Comparison of ENCODE assay signal across 8 cellular contexts in genomic region chr6:30013296-30013922, GRCh38. TPM values are rescaled to one million over a fixed set of nuclear protein-coding genes. Genes with fewer than 3 reads are reported as not detected.
A peak's percentile ranks its signal among the peaks of the same experiment; 100 is the strongest.
DNase-seq lines count a peak whose midpoint lies in the region; ATAC-seq lines count a peak whose summit lies in the region.

No MANE protein-coding gene starts in this region.

- no peak overlapping the region for H3K4ac ChIP-seq in mesenchymal stem cell (ENCODE audit: low read depth in 1 of 2, low read length in 2 of 2)

- no peak overlapping the region for H3K9ac ChIP-seq in mesenchymal stem cell (ENCODE audit: low read length)

- H4K91ac ChIP-seq in mesenchymal stem cell (ENCODE audit: low read length) = no peak overlapping the region

- H2AK5ac ChIP-seq in mesenchymal stem cell (ENCODE audit: low read length, severe bottlenecking) = no peak overlapping the region

- H3K18ac ChIP-seq in mesenchymal stem cell (ENCODE audit: low read depth in 1 of 2, low read length in 2 of 2) = no peak overlapping the region

- H3K23ac ChIP-seq in mesenchymal stem cell (ENCODE audit: low read length in 2 of 2) = no peak overlapping the region

- ATAC-seq in HG03280 (IDR thresholded peaks at IDR 0.05; ENCODE audit: unreplicated experiment) = no peak

- H3K4me3 ChIP-seq in SJCRH30 = no peak overlapping the region
- H3K4me3 ChIP-seq in mesenchymal stem cell (ENCODE audit: insufficient read depth in 1 of 2, low read depth in 1 of 2, low read length in 2 of 2) = no peak overlapping the region

- H3K9me3 ChIP-seq in SJCRH30 (replicated peaks) (no peaks in the 10 kb centered on the region), mesenchymal stem cell (ENCODE audit: control insufficient read depth, low read length) (no peaks in the 10 kb centered on the region)

- no peaks in the 10 kb centered on the region for H3K36me3 ChIP-seq in SJCRH30
- H3K36me3 ChIP-seq in mesenchymal stem cell (ENCODE audit: control insufficient read depth in 1 of 2, insufficient read depth in 2 of 2, low read depth in 1 of 2, low read length in 2 of 2) = no peaks in the 10 kb centered on the region

- peak; percentile 51 for DNase-seq in stimulated activated CD4-positive, alpha-beta T cell treated with anti-CD3 and anti-CD28 coated beads, Interleukin-15, amount 100 ng/mL, for 24 hours
- DNase-seq in stimulated activated CD4-positive, alpha-beta T cell treated with anti-CD3 and anti-CD28 coated beads, Interleukin-4, amount 100 ng/mL, for 24 hours = no peak
- DNase-seq in SJCRH30 (peak; percentile 15 to 45), cerebellar cortex (ENCODE audit: low spot score) (peak; percentile 42), mesenchymal stem cell (peak; percentile 22), NCI-H526 treated with DMSO at 0.1 percent for 48 hours (lab: John Stamatoyannopoulos, UW) (no peak), NOMO-1 treated with DMSO at 0.1 percent for 48 hours (lab: John Stamatoyannopoulos, UW; ENCODE audit: unreplicated experiment) (no peak)

- H3K4me1 ChIP-seq in SJCRH30 (no peaks in the 10 kb centered on the region), mesenchymal stem cell (ENCODE audit: control insufficient read depth, insufficient read depth, low read depth, low read length) (no peaks in the 10 kb centered on the region)

- no peak overlapping the region for H2AFZ ChIP-seq in mesenchymal stem cell (ENCODE audit: low read depth, low read length)

- no peak overlapping the region for H3K14ac ChIP-seq in mesenchymal stem cell (ENCODE audit: low read length in 2 of 2)

- H3K79me1 ChIP-seq in mesenchymal stem cell (replicated peaks; ENCODE audit: low read length, poor library complexity, severe bottlenecking) = no peaks in the 10 kb centered on the region

- H3K27me3 ChIP-seq in SJCRH30 (no peaks in the 10 kb centered on the region), mesenchymal stem cell (ENCODE audit: control insufficient read depth in 1 of 2, insufficient read depth in 1 of 2, low read length in 2 of 2) (peaks cover 9 to 13% of the 10 kb centered on the region in 2 experiments)

- no peak overlapping the region for H2BK120ac ChIP-seq in mesenchymal stem cell (ENCODE audit: low read depth, low read length)

- H4K8ac ChIP-seq in mesenchymal stem cell (ENCODE audit: low read length) = no peak overlapping the region

- no peak overlapping the region for H3K27ac ChIP-seq in SJCRH30
- H3K27ac ChIP-seq in mesenchymal stem cell (ENCODE audit: low read length, poor library complexity, severe bottlenecking) = no peak overlapping the region

- 53% methylated on average over 13 of the region's 13 CpGs for WGBS in mesenchymal stem cell

- no peak overlapping the region for H3K4me2 ChIP-seq in mesenchymal stem cell (ENCODE audit: low read length, poor library complexity, severe bottlenecking)

- no peak overlapping the region for H2BK5ac ChIP-seq in mesenchymal stem cell (ENCODE audit: low read depth, low read length, poor library complexity, severe bottlenecking)

- H2BK15ac ChIP-seq in mesenchymal stem cell (ENCODE audit: low read depth, poor library complexity, severe bottlenecking) = no peak overlapping the region

- H2BK12ac ChIP-seq in mesenchymal stem cell (ENCODE audit: low read length in 2 of 2) = no peak overlapping the region

RNA-seq across cellular contexts. Expression of gene POLR1H, which starts 47.7 kb away (rescaled TPM):
- total RNA-seq in SJCRH30 (2014; rRNA removed; shearing (Covaris generic)) = 31.0 and 40.6 TPM in 2 replicates
- 31.6 TPM for polyA plus RNA-seq in mesenchymal stem cell (2013, experiment 1 of 2)
- 33.7 TPM for polyA plus RNA-seq in mesenchymal stem cell (2013, experiment 2 of 2)

RNA-seq across cellular contexts. Expression of gene PPP1R11, which starts 53.6 kb away (rescaled TPM):
- 43.5 and 43.9 TPM in 2 replicates for total RNA-seq in SJCRH30 (2014; rRNA removed; shearing (Covaris generic))
- polyA plus RNA-seq in mesenchymal stem cell (2013, experiment 1 of 2) = 57.2 TPM
- 54.2 TPM for polyA plus RNA-seq in mesenchymal stem cell (2013, experiment 2 of 2)

Comparison
In these comparisons a context has a peak if more than half of its experiments do, and no peak if none do; other contexts are left out.
1. DNase-seq: peak in stimulated activated CD4-positive, alpha-beta T cell treated with anti-CD3 and anti-CD28 coated beads, Interleukin-15, amount 100 ng/mL, for 24 hours (single experiment), SJCRH30 (2 of 2), cerebellar cortex (single experiment) and mesenchymal stem cell (single experiment); none in stimulated activated CD4-positive, alpha-beta T cell treated with anti-CD3 and anti-CD28 coated beads, Interleukin-4, amount 100 ng/mL, for 24 hours (single experiment), NCI-H526 treated with DMSO at 0.1 percent for 48 hours (single experiment) and NOMO-1 treated with DMSO at 0.1 percent for 48 hours (single experiment).